Comparison of ENCODE assay signal across 37 cellular contexts in genomic region chr2:149008381-149008780, GRCh38. TPM values are rescaled to one million over a fixed set of nuclear protein-coding genes. Genes with fewer than 3 reads are reported as not detected.
"Had no signal": no experiment of that assay in that cellular context is flagged by ENCODE, and none has a peak within 500 bp of the region (broad histone marks: within the 10 kb centered on the region; RNA-seq: fewer than 3 reads in every experiment).

No MANE protein-coding gene starts in this region.

- H3K4me3 ChIP-seq: adrenal gland, body of pancreas, breast epithelium had no signal

- DNase-seq: activated CD4-positive, alpha-beta memory T cell treated with anti-CD3 and anti-CD28 coated beads, Interleukin-2, amount 10 ng/mL, durations not matched to agents 7 days and 5 days; activated CD4-positive, alpha-beta T cell treated with anti-CD3 and anti-CD28 coated beads for 1 hour; activated CD4-positive, alpha-beta T cell treated with anti-CD3 and anti-CD28 coated beads for 36 hours; activated CD4-positive, alpha-beta T cell treated with anti-CD3 and anti-CD28 coated beads for 48 hours; activated CD4-positive, alpha-beta T cell treated with anti-CD3 and anti-CD28 coated beads, Interleukin-2, amount 10 ng/mL, durations not matched to agents 7 days and 5 days; activated CD4-positive, alpha-beta T cell treated with anti-CD3 and anti-CD28 coated beads, Interleukin-2, amount 50 U/mL, for 48 hours; activated CD4-positive, CD25-positive, alpha-beta regulatory T cell; activated CD8-positive, alpha-beta memory T cell treated with anti-CD3 and anti-CD28 coated beads for 24 hours; activated CD8-positive, alpha-beta memory T cell treated with anti-CD3 and anti-CD28 coated beads, Interleukin-2, amount 10 ng/mL, durations not matched to agents 7 days and 5 days; activated CD8-positive, alpha-beta memory T cell treated with anti-CD3 and anti-CD28 coated beads, Interleukin-2, amount 50 U/mL, for 48 hours; activated CD8-positive, alpha-beta T cell treated with anti-CD3 and anti-CD28 coated beads, Interleukin-2, amount 10 ng/mL, durations not matched to agents 7 days and 5 days; activated effector memory CD4-positive, alpha-beta T cell treated with anti-CD3 and anti-CD28 coated beads, Interleukin-2, amount 50 U/mL, for 16 hours; activated gamma-delta T cell treated with Interleukin-2 at 50 U/mL for 16 hours; activated naive CD4-positive, alpha-beta T cell; activated naive CD4-positive, alpha-beta T cell treated with anti-CD3 and anti-CD28 coated beads for 36 hours; activated naive CD4-positive, alpha-beta T cell treated with anti-CD3 and anti-CD28 coated beads, Interleukin-2, amount 50 U/mL, for 16 hours; activated naive CD8-positive, alpha-beta T cell treated with anti-CD3 and anti-CD28 coated beads for 36 hours; activated T-cell treated with anti-CD3 and anti-CD28 coated beads, Interleukin-2, amount 50 U/mL, for 4 hours; activated T-cell treated with anti-CD3 and anti-CD28 coated beads, Interleukin-2, amount 50 U/mL, for 72 hours; adrenal gland; amniotic stem cell; aorta; body of pancreas; brain microvascular endothelial cell; central memory CD4-positive, alpha-beta T cell; cerebellar nuclear complex; T-helper 1 cell; T-helper 2 cell; T-helper 9 cell; WERI-Rb-1 had no signal

- H3K4me1 ChIP-seq: body of pancreas had no signal

- H3K27ac ChIP-seq: adrenal gland, body of pancreas, brain microvascular endothelial cell, WERI-Rb-1 had no signal

- H3K27me3 ChIP-seq: adrenal gland, body of pancreas, brain microvascular endothelial cell, breast epithelium had no signal

- H3K36me3 ChIP-seq: brain microvascular endothelial cell, breast epithelium, WERI-Rb-1 had no signal

- ATAC-seq: activated CD4-positive, alpha-beta T cell treated with anti-CD3 and anti-CD28 coated beads for 36 hours; activated CD4-positive, CD25-positive, alpha-beta regulatory T cell treated with anti-CD3 and anti-CD28 coated beads, Interleukin-2, amount 50 U/mL, for 24 hours; activated CD8-positive, alpha-beta memory T cell treated with anti-CD3 and anti-CD28 coated beads, Interleukin-2, amount 10 ng/mL, durations not matched to agents 7 days and 5 days; activated CD8-positive, alpha-beta T cell treated with anti-CD3 and anti-CD28 coated beads, Interleukin-2, amount 10 ng/mL, durations not matched to agents 7 days and 5 days; activated naive CD4-positive, alpha-beta T cell treated with anti-CD3 and anti-CD28 coated beads, Interleukin-2, amount 50 U/mL, for 72 hours; activated T-cell treated with anti-CD3 and anti-CD28 coated beads, Interleukin-2, amount 50 U/mL, for 4 hours; activated T-cell treated with anti-CD3 and anti-CD28 coated beads, Interleukin-2, amount 50 U/mL, for 72 hours; activated T-helper 17 cell treated with anti-CD3 and anti-CD28 coated beads, Interleukin-2, amount 50 U/mL, for 72 hours; body of pancreas; WTC11 had no signal

- H3K9me3 ChIP-seq: adrenal gland, body of pancreas, breast epithelium had no signal

RNA-seq across cellular contexts. Expression of gene LYPD6B, which starts 30.1 kb away (rescaled TPM):
- total RNA-seq: activated CD4-positive, alpha-beta T cell treated with anti-CD3 and anti-CD28 coated beads for 36 hours; activated CD4-positive, alpha-beta T cell treated with anti-CD3 and anti-CD28 coated beads, Interleukin-2, amount 10 ng/mL, durations not matched to agents 7 days and 5 days; activated CD8-positive, alpha-beta memory T cell treated with anti-CD3 and anti-CD28 coated beads, Interleukin-2, amount 10 ng/mL, durations not matched to agents 7 days and 5 days; activated CD8-positive, alpha-beta T cell treated with anti-CD3 and anti-CD28 coated beads, Interleukin-2, amount 10 ng/mL, durations not matched to agents 7 days and 5 days; activated naive CD4-positive, alpha-beta T cell treated with anti-CD3 and anti-CD28 coated beads for 36 hours; activated naive CD4-positive, alpha-beta T cell treated with anti-CD3 and anti-CD28 coated beads, Interleukin-2, amount 50 U/mL, for 72 hours; activated naive CD8-positive, alpha-beta T cell treated with anti-CD3 and anti-CD28 coated beads for 36 hours; activated T-cell treated with anti-CD3 and anti-CD28 coated beads, Interleukin-2, amount 50 U/mL, for 4 hours; activated T-cell treated with anti-CD3 and anti-CD28 coated beads, Interleukin-2, amount 50 U/mL, for 72 hours; activated T-helper 1 cell treated with anti-CD3 and anti-CD28 coated beads, Interleukin-12 subunit alpha, Interleukin-12 subunit beta, Interleukin-2, Interleukin-4 antibody, amounts not matched to agents 30 ng/mL and 10 ng/mL and 1 ng/mL, durations not matched to agents 14 hours and 24 hours and 36 hours; activated T-helper 17 cell treated with anti-CD3 and anti-CD28 coated beads, Interleukin-2, amount 50 U/mL, for 72 hours; aorta; cardiac septum had no signal
